11 cellular contexts compared by ENCODE assay signal in the genomic region with DNA sequence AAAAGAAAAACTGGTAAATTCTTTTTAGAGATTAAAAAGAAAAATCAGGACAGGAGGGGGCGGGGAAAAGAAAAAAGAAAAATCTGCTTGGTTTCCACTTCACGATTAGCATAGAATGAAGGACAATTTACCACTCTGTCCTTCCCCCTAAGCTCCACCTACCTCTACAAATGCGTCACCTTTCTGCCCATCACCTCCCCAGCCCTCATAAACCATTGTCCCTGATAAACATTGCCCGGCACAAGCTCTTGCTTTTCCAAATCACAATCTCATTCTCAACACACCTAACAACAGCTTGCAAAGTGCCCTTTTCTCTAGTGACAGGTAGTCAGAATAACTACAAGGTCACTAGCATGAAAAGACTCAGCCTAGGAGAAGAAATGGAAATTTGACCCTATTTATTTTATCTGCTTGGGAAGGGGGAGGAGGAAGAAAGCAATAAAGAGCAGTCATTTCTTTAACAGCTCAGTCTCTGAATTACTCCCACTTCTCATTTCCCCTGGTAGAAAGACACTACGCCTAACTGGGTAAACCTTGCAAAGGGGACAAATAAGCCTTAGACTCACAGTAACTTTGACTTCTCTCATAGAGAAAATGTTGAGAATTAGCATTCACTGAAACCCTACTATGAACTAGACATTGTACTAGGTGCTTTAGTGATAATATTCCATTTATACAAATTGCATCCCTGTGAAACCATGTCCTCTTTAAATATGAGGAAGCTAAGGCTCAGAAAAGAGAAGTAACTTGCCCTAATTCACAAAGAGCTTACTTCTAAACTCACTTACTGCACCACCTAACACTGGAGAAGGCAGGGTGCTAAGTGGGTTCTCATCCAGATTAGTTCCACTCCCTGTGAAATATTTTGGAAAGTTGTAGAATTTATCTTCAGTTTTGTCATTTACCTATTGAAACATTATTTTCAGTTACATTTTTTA.
A peak's percentile ranks its signal among the peaks of the same experiment; 100 is the strongest.
DNase-seq lines count a peak whose midpoint lies in the region; ATAC-seq and TF ChIP-seq lines count a peak whose summit lies in the region.
"Had no signal": no experiment of that assay in that cellular context is flagged by ENCODE, and none has a peak within 500 bp of the region (broad histone marks: within the 10 kb centered on the region; RNA-seq: fewer than 3 reads in every experiment).

No MANE protein-coding gene starts in this region.

- no peak overlapping the region for H3K4ac ChIP-seq in trophoblast cell (ENCODE audit: low read depth, low read length)

- no peaks in the 10 kb centered on the region for H3K36me3 ChIP-seq in trophoblast cell (ENCODE audit: control insufficient read depth in 1 of 2, insufficient read depth in 2 of 2, low read length in 2 of 2)
- H3K36me3 ChIP-seq: heart right ventricle had no signal

- H3K27me3 ChIP-seq in trophoblast cell (ENCODE audit: insufficient read depth, low read length) = no peaks in the 10 kb centered on the region
- H3K27me3 ChIP-seq: heart right ventricle had no signal

- no CpG with 5 or more reads among the region's 5 CpGs for WGBS in trophoblast cell (ENCODE audit: extremely low coverage, insufficient coverage, insufficient read length)

- H3K18ac ChIP-seq in trophoblast cell (ENCODE audit: low read length) = no peak overlapping the region

- no peaks in the 10 kb centered on the region for H3K79me2 ChIP-seq in trophoblast cell (ENCODE audit: control insufficient read depth, insufficient read depth, low read length, poor library complexity)

- peak overlapping the region; percentile 43 for H3K27ac Mint-ChIP-seq in endothelial cell (ENCODE audit: unreplicated experiment)
- H3K27ac Mint-ChIP-seq in type B pancreatic cell = no peak overlapping the region
- H3K27ac Mint-ChIP-seq: stimulated activated naive CD8-positive, alpha-beta T cell treated with anti-CD3 and anti-CD28 coated beads, Interleukin-15, amount 100 ng/mL, for 72 hours had no signal

- H3K4me1 Mint-ChIP-seq in endothelial cell (ENCODE audit: unreplicated experiment) = peaks cover 11% of the 10 kb centered on the region
- H3K4me1 Mint-ChIP-seq in type B pancreatic cell (ENCODE audit: unreplicated experiment) = peaks cover 23% of the 10 kb centered on the region

- H2BK12ac ChIP-seq in trophoblast cell (ENCODE audit: low read length) = no peak overlapping the region

- no peak overlapping the region for H3K23ac ChIP-seq in trophoblast cell (ENCODE audit: low read length)

- H3K27me3 Mint-ChIP-seq in endothelial cell (ENCODE audit: unreplicated experiment) (no peaks in the 10 kb centered on the region), type B pancreatic cell (no peaks in the 10 kb centered on the region)
- H3K27me3 Mint-ChIP-seq: stimulated activated naive CD8-positive, alpha-beta T cell treated with anti-CD3 and anti-CD28 coated beads, Interleukin-15, amount 100 ng/mL, for 72 hours had no signal

- no peak overlapping the region for H3K4me2 ChIP-seq in trophoblast cell (ENCODE audit: low read length)

- no peaks in the 10 kb centered on the region for H3K4me1 ChIP-seq in trophoblast cell (ENCODE audit: control insufficient read depth in 1 of 2, insufficient read depth in 2 of 2, low read length in 2 of 2)

- H2BK120ac ChIP-seq in trophoblast cell (ENCODE audit: insufficient read depth, low read length, poor library complexity) = no peak overlapping the region

- H3K27ac ChIP-seq in trophoblast cell (ENCODE audit: low read depth, low read length) = no peak overlapping the region

- ATAC-seq in GM19351 (IDR thresholded peaks at IDR 0.05; ENCODE audit: unreplicated experiment) = peak; percentile 59
- ATAC-seq in HG03460 (IDR thresholded peaks at IDR 0.05; ENCODE audit: unreplicated experiment) = no peak
- ATAC-seq in HG03039 (IDR thresholded peaks at IDR 0.05; ENCODE audit: unreplicated experiment) = no peak
- ATAC-seq: stimulated activated naive CD8-positive, alpha-beta T cell treated with anti-CD3 and anti-CD28 coated beads, Interleukin-15, amount 100 ng/mL, for 72 hours had no signal

- no peak overlapping the region for H4K8ac ChIP-seq in trophoblast cell (ENCODE audit: low read depth, low read length)

- TF ChIP-seq CTCF in endothelial cell (IDR thresholded peaks at IDR 0.05; ENCODE audit: unreplicated experiment) (no peak), type B pancreatic cell (conservative IDR thresholded peaks at IDR 0.05) (no peak)

- H2AFZ ChIP-seq in trophoblast cell (ENCODE audit: insufficient read depth, low read length, poor library complexity) = no peak overlapping the region

- no peaks in the 10 kb centered on the region for H3K36me3 Mint-ChIP-seq in endothelial cell (ENCODE audit: low read depth, unreplicated experiment)
- H3K36me3 Mint-ChIP-seq in type B pancreatic cell = no peaks in the 10 kb centered on the region

- H4K91ac ChIP-seq in trophoblast cell (ENCODE audit: low read depth, low read length) = no peak overlapping the region

- H3K4me3 Mint-ChIP-seq in endothelial cell (ENCODE audit: unreplicated experiment) (no peak overlapping the region), type B pancreatic cell (no peak overlapping the region)

- no peak overlapping the region for H3K9ac ChIP-seq in trophoblast cell (ENCODE audit: low read length)

- no peak overlapping the region for H2BK5ac ChIP-seq in trophoblast cell (ENCODE audit: low read depth, low read length, poor library complexity)

- H2AK5ac ChIP-seq in trophoblast cell (ENCODE audit: low read length) = no peak overlapping the region

- DNase-seq in NCI-H2227 (lab: John Stamatoyannopoulos, UW; ENCODE audit: unreplicated experiment) (peak; percentile 46), endothelial cell (ENCODE audit: low spot score) (no peak), trophoblast cell (peak; percentile 2 to 30), NCI-H2171 (lab: John Stamatoyannopoulos, UW) (no peak), type B pancreatic cell (ENCODE audit: extremely low spot score, unreplicated experiment) (no peak)
- DNase-seq: heart right ventricle; stimulated activated naive CD8-positive, alpha-beta T cell treated with anti-CD3 and anti-CD28 coated beads, Interleukin-15, amount 100 ng/mL, for 72 hours; SW 1271 had no signal

- no peaks in the 10 kb centered on the region for H3K9me3 Mint-ChIP-seq in endothelial cell (ENCODE audit: unreplicated experiment)
- no peaks in the 10 kb centered on the region for H3K9me3 Mint-ChIP-seq in type B pancreatic cell

- no peaks in the 10 kb centered on the region for H3K79me1 ChIP-seq in trophoblast cell (ENCODE audit: low read length)

- no peak overlapping the region for H3K4me3 ChIP-seq in trophoblast cell (ENCODE audit: low read depth, low read length)
- H3K4me3 ChIP-seq: heart right ventricle had no signal

- no peak overlapping the region for H4K12ac ChIP-seq in trophoblast cell (ENCODE audit: low read depth, low read length)

- no peak overlapping the region for H3K14ac ChIP-seq in trophoblast cell (ENCODE audit: low read length)

- no peaks in the 10 kb centered on the region for H3K9me3 ChIP-seq in trophoblast cell (ENCODE audit: insufficient read depth, low read depth, low read length)
- H3K9me3 ChIP-seq: heart right ventricle had no signal

Comparison
In these comparisons a context has a peak if more than half of its experiments do, and no peak if none do; other contexts are left out.
1. DNase-seq: peak in NCI-H2227 (single experiment) and trophoblast cell (2 of 2); none in endothelial cell (single experiment), NCI-H2171 (single experiment) and type B pancreatic cell (single experiment).